8 cellular contexts compared by ENCODE assay signal in genomic region chr3:53921296-53921695, GRCh38. TPM values are rescaled to one million over a fixed set of nuclear protein-coding genes. Genes with fewer than 3 reads are reported as not detected.
DNase-seq lines count a peak whose midpoint lies in the region; ATAC-seq and TF ChIP-seq lines count a peak whose summit lies in the region.

No MANE protein-coding gene starts in this region.

- no peak overlapping the region for H3K27ac ChIP-seq in foreskin keratinocyte

- TF ChIP-seq CTCF in GM12874 (IDR thresholded peaks at IDR 0.05; ENCODE audit: insufficient read depth, low read depth, low read length) (peak; percentile 48), foreskin keratinocyte (conservative IDR thresholded peaks at IDR 0.05) (peak; percentile 55)

- DNase-seq in AG08395 (ENCODE audit: low spot score) (peak; percentile 29), RPMI8226 (peak; percentile 9), foreskin keratinocyte (no peak), GF-D8 (lab: John Stamatoyannopoulos, UW) (no peak), DMS153 treated with DMSO at 0.1 percent for 48 hours (lab: John Stamatoyannopoulos, UW; ENCODE audit: unreplicated experiment) (no peak)

- no peaks in the 10 kb centered on the region for H3K27me3 ChIP-seq in foreskin keratinocyte

- ATAC-seq in foreskin keratinocyte (no peak), HG02981 (IDR thresholded peaks at IDR 0.05; ENCODE audit: unreplicated experiment) (no peak), HG03196 (IDR thresholded peaks at IDR 0.05; ENCODE audit: unreplicated experiment) (no peak)

- no peaks in the 10 kb centered on the region for H3K4me1 ChIP-seq in foreskin keratinocyte

RNA-seq across cellular contexts. Expression of gene SELENOK, which starts 29.6 kb away (rescaled TPM):
- 33.0 and 40.4 TPM in 2 replicates for total RNA-seq in foreskin keratinocyte
- 68.5 and 72.5 TPM in 2 replicates for polyA plus RNA-seq in foreskin keratinocyte

RNA-seq across cellular contexts. Expression of gene ACTR8, which starts 39.3 kb away (rescaled TPM):
- 19.2 and 20.2 TPM in 2 replicates for total RNA-seq in foreskin keratinocyte
- polyA plus RNA-seq in foreskin keratinocyte: 11.2 and 11.6 TPM in 2 replicates

Comparison
In these comparisons a context has a peak if more than half of its experiments do, and no peak if none do; other contexts are left out.
1. DNase-seq: peak in AG08395 (single experiment) and RPMI8226 (single experiment); none in foreskin keratinocyte (0 of 2), GF-D8 (single experiment) and DMS153 treated with DMSO at 0.1 percent for 48 hours (single experiment).